8 cellular contexts compared by ENCODE assay signal in the genomic region with DNA sequence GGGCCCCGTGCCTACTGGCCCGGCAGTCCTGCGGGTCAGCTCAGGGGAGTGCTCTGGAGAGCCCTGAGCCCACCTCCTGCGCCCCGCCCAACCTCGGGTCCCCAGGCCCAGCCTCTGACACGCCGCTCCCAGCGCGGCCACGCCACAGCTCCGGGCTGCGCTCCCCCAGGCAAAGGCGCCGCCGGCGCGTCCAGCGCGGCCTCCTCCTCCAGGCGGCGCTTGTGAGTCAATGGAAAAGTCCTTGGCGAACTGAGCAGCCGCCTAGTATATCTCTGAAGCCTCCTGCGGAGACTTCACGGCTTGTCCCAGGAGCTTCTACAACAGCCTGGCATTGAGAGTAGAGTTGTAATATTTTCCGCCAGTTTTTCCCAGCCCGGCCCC. TPM values are rescaled to one million over a fixed set of nuclear protein-coding genes. Genes with fewer than 3 reads are reported as not detected.
DNase-seq lines count a peak whose midpoint lies in the region; ATAC-seq, FAIRE-seq and TF ChIP-seq lines count a peak whose summit lies in the region.

No MANE protein-coding gene starts in this region.

- no peaks in the 10 kb centered on the region for H3K36me3 ChIP-seq in ascending aorta
- H3K36me3 ChIP-seq in hepatocyte (replicated peaks; ENCODE audit: insufficient read depth, low read depth): no peaks in the 10 kb centered on the region

- ATAC-seq in HG03565 (IDR thresholded peaks at IDR 0.05; ENCODE audit: unreplicated experiment): peak; percentile 53
- no peak for ATAC-seq in HG03108 (IDR thresholded peaks at IDR 0.05; ENCODE audit: unreplicated experiment)

- H3K4me1 ChIP-seq in ascending aorta: peaks cover 0 to 11% of the 10 kb centered on the region in 2 donors
- H3K4me1 ChIP-seq in hepatocyte (ENCODE audit: insufficient read depth): peaks cover 9% of the 10 kb centered on the region

- peak overlapping the region; percentile 61 to 81 for H3K4me3 ChIP-seq in ascending aorta
- H3K4me3 ChIP-seq in hepatocyte: peak overlapping the region; percentile 60

- H3K4me2 ChIP-seq in hepatocyte: peak overlapping the region; percentile 96

- WGBS in hepatocyte (ENCODE audit: low lambda C conversion rate, missing lambda C conversion rate): 2% methylated on average over 28 of the region's 28 CpGs

- peak overlapping the region; percentile 86 for H2AFZ ChIP-seq in hepatocyte

- no peaks in the 10 kb centered on the region for H3K9me3 ChIP-seq in ascending aorta
- H3K9me3 ChIP-seq in hepatocyte (ENCODE audit: low read depth): no peaks in the 10 kb centered on the region

- H3K79me2 ChIP-seq in hepatocyte: no peaks in the 10 kb centered on the region

- H3K9me2 ChIP-seq in hepatocyte (replicated peaks; ENCODE audit: insufficient read depth): no peaks in the 10 kb centered on the region

- peak; percentile 80 to 93 (median 93) for TF ChIP-seq CTCF in ascending aorta (IDR thresholded peaks at IDR 0.05)
- peak; percentile 80 for TF ChIP-seq CTCF in hepatocyte (IDR thresholded peaks at IDR 0.05; ENCODE audit: poor library complexity)

- no peaks in the 10 kb centered on the region for H3K27me3 ChIP-seq in ascending aorta
- peaks cover 52% of the 10 kb centered on the region for H3K27me3 ChIP-seq in hepatocyte

- peak overlapping the region in 1 of 2 donors; percentile 12 for H3K27ac ChIP-seq in ascending aorta
- no peak overlapping the region for H3K27ac ChIP-seq in hepatocyte

- FAIRE-seq in urothelium cell line (lab: Jason Lieb, UNC): peak; percentile 52

- intact Hi-C loops in ascending aorta (cut with DNase I): loop anchor here (1.0 to 10.0 kb wide), 4 partner anchors 29 to 352 kb away; partner anchors contain the start of genes BMS1 and ZNF33B

- H4K20me1 ChIP-seq in hepatocyte (ENCODE audit: insufficient read depth, poor library complexity, severe bottlenecking): no peaks in the 10 kb centered on the region

- DNase-seq in ELR (ENCODE audit: low read depth) (peak; percentile 74), T-helper 1 cell (peak in 4 of 5 donors; percentile 46 to 59 (median 52)), ascending aorta (ENCODE audit: low spot score in 2 of 2) (peak in 1 of 2 donors; percentile 85), hepatocyte (ENCODE audit: low spot score) (peak; percentile 82), renal cortical epithelial cell (ENCODE audit: low read depth) (peak; percentile 43), urothelium cell line (ENCODE audit: low spot score) (peak; percentile 86)

RNA-seq across cellular contexts. Expression of gene BMS1, which starts 29.5 kb away (rescaled TPM):
- total RNA-seq in ascending aorta (6.2 TPM), hepatocyte (14.8 and 15.8 TPM in 2 replicates), renal cortical epithelial cell (20.3 and 26.5 TPM in 2 replicates)
- polyA plus RNA-seq in hepatocyte: 13.4 and 14.5 TPM in 2 replicates
